In the genomic region with DNA sequence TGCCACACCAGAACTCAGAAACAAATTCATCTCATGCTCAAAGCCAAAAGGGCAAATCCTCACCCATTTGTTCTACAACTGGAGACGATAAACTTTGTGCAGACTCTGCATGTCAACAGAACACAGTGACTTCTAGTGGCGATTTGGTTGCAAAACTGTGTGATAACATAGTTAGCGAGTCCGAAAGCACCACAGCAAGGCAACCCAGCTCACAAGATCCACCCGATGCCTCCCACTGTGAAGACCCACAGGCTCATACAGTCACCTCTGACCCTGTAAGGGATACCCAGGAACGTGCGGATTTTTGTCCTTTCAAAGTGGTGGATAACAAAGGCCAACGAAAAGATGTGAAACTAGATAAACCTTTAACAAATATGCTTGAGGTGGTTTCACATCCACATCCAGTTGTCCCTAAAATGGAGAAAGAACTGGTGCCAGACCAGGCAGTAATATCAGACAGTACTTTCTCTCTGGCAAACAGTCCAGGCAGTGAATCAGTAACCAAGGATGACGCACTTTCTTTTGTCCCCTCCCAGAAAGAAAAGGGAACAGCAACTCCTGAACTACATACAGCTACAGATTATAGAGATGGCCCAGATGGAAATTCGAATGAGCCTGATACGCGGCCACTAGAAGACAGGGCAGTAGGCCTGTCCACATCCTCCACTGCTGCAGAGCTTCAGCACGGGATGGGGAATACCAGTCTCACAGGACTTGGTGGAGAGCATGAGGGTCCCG, we compare ENCODE assay signal across 8 cellular contexts.
DNase-seq lines count a peak whose midpoint lies in the region; ATAC-seq and TF ChIP-seq lines count a peak whose summit lies in the region.

No MANE protein-coding gene starts in this region.

- no peak overlapping the region for H2AFZ ChIP-seq in parathyroid adenoma

- H3K36me3 Mint-ChIP-seq in CD4-positive, CD25-positive, alpha-beta regulatory T cell = peaks cover 15% of the 10 kb centered on the region

- no peak for DNase-seq in CD4-positive, CD25-positive, alpha-beta regulatory T cell
- peak; percentile 70 for DNase-seq in NOMO-1 treated with dmso at 0.1 percent for 144 hours (lab: John Stamatoyannopoulos, UW; ENCODE audit: unreplicated experiment)
- DNase-seq in esophagus muscularis mucosa (ENCODE audit: extremely low spot score) = no peak
- DNase-seq in NCI-H774 (lab: John Stamatoyannopoulos, UW) = no peak
- DNase-seq in GM13977 (ENCODE audit: low spot score) = no peak

- H3K9me3 ChIP-seq in CD4-positive, CD25-positive, alpha-beta regulatory T cell (ENCODE audit: control insufficient read depth in 2 of 2, low read length in 2 of 2) = no peaks in the 10 kb centered on the region
- H3K9me3 ChIP-seq in esophagus muscularis mucosa (no peaks in the 10 kb centered on the region), parathyroid adenoma (ENCODE audit: control insufficient read depth, low read length) (no peaks in the 10 kb centered on the region)

- no peak for ATAC-seq in CD4-positive, CD25-positive, alpha-beta regulatory T cell (ENCODE audit: low read depth in 2 of 2)
- ATAC-seq in HG02981 (IDR thresholded peaks at IDR 0.05; ENCODE audit: unreplicated experiment) (no peak), HG03039 (IDR thresholded peaks at IDR 0.05; ENCODE audit: unreplicated experiment) (no peak)

- in situ Hi-C loops in GM13977 (cut with MboI; ENCODE audit: low pct_unique_long_range_greater_than_20kb, low sequenced_read_pairs, unreplicated experiment) = no loop called here

- H3K4me2 ChIP-seq in parathyroid adenoma (ENCODE audit: low read length) = no peak overlapping the region

- H3K27me3 Mint-ChIP-seq in CD4-positive, CD25-positive, alpha-beta regulatory T cell = no peaks in the 10 kb centered on the region

- H3K27me3 ChIP-seq in CD4-positive, CD25-positive, alpha-beta regulatory T cell (ENCODE audit: control insufficient read depth, insufficient read depth, low read length) = no peaks in the 10 kb centered on the region
- H3K27me3 ChIP-seq in esophagus muscularis mucosa = no peaks in the 10 kb centered on the region
- no peaks in the 10 kb centered on the region for H3K27me3 ChIP-seq in parathyroid adenoma (ENCODE audit: control insufficient read depth, insufficient read depth, low read length)

- H3K4me1 ChIP-seq in CD4-positive, CD25-positive, alpha-beta regulatory T cell (ENCODE audit: control insufficient read depth, insufficient read depth, low read length, poor library complexity, severe bottlenecking) = peaks cover 52% of the 10 kb centered on the region
- H3K4me1 ChIP-seq in esophagus muscularis mucosa (peaks cover 59 to 93% (median 88%) of the 10 kb centered on the region in 4 donors), parathyroid adenoma (peaks cover 14% of the 10 kb centered on the region)

- peaks cover 33 to 61% (median 53%) of the 10 kb centered on the region in 4 donors for H3K4me1 Mint-ChIP-seq in CD4-positive, CD25-positive, alpha-beta regulatory T cell

- H3K27ac Mint-ChIP-seq in CD4-positive, CD25-positive, alpha-beta regulatory T cell = peak overlapping the region; percentile 92 to 98 (median 98)

- peak overlapping the region; percentile 74 to 91 (median 89) for H3K4me3 Mint-ChIP-seq in CD4-positive, CD25-positive, alpha-beta regulatory T cell

- TF ChIP-seq POLR2A in esophagus muscularis mucosa (IDR thresholded peaks at IDR 0.05; ENCODE audit: low read depth) = no peak

- H3K79me2 ChIP-seq in parathyroid adenoma = no peaks in the 10 kb centered on the region

- peak overlapping the region; percentile 90 for H3K27ac ChIP-seq in CD4-positive, CD25-positive, alpha-beta regulatory T cell (ENCODE audit: insufficient read depth, low read length, poor library complexity, severe bottlenecking)
- peak overlapping the region; percentile 83 to 89 (median 84) for H3K27ac ChIP-seq in esophagus muscularis mucosa (replicated peaks in 1 of 4)
- peak overlapping the region; percentile 45 for H3K27ac ChIP-seq in parathyroid adenoma

- peaks cover 19% of the 10 kb centered on the region for H3K36me3 ChIP-seq in CD4-positive, CD25-positive, alpha-beta regulatory T cell (ENCODE audit: control insufficient read depth, insufficient read depth, low read length)
- H3K36me3 ChIP-seq in esophagus muscularis mucosa = peaks cover 0 to 9% (median 2%) of the 10 kb centered on the region in 4 donors
- H3K36me3 ChIP-seq in parathyroid adenoma (ENCODE audit: control insufficient read depth, insufficient read depth, low read length) = no peaks in the 10 kb centered on the region

- intact Hi-C loops in esophagus muscularis mucosa (cut with DNase I) = loop anchor here (10.0 kb wide), 1 partner anchor 95 kb away; no protein-coding TSS in a partner anchor

- no peaks in the 10 kb centered on the region for H3K9me3 Mint-ChIP-seq in CD4-positive, CD25-positive, alpha-beta regulatory T cell

- H3K9ac ChIP-seq in parathyroid adenoma = no peak overlapping the region

- H3K4me3 ChIP-seq in CD4-positive, CD25-positive, alpha-beta regulatory T cell (ENCODE audit: low read depth, low read length) = peak overlapping the region; percentile 95
- peak overlapping the region; percentile 7 to 55 (median 48) for H3K4me3 ChIP-seq in esophagus muscularis mucosa
- no peak overlapping the region for H3K4me3 ChIP-seq in parathyroid adenoma (ENCODE audit: low read depth, low read length)

- 54% methylated on average over 12 of the region's 14 CpGs for WGBS in esophagus muscularis mucosa

- no peak for TF ChIP-seq EP300 in esophagus muscularis mucosa (IDR thresholded peaks at IDR 0.05)

- TF ChIP-seq CTCF in esophagus muscularis mucosa (IDR thresholded peaks at IDR 0.05) = peak in 2 of 3 experiments; percentile 3 to 16
- no peak for TF ChIP-seq CTCF in parathyroid adenoma (IDR thresholded peaks at IDR 0.05)
- no peak for TF ChIP-seq CTCF in GM13977 (IDR thresholded peaks at IDR 0.05; ENCODE audit: extremely low read depth, insufficient read depth, missing control alignments)

Comparison
In these comparisons a context has a peak if more than half of its experiments do, and no peak if none do; other contexts are left out.
1. CTCF ChIP-seq: peak in esophagus muscularis mucosa (2 of 3); none in parathyroid adenoma (single experiment) and GM13977 (single experiment).
2. Peak in every context shown above with its lines, with median percentiles within 50 percentile points of each other: H3K27ac ChIP-seq.